ENCODE assay signal across 37 cellular contexts in genomic region chr13:54687173-54687572, GRCh38.
"Had no signal": no experiment of that assay in that cellular context is flagged by ENCODE, and none has a peak within 500 bp of the region (broad histone marks: within the 10 kb centered on the region; RNA-seq: fewer than 3 reads in every experiment).

No MANE protein-coding gene starts in this region.

- H3K27ac ChIP-seq: ascending aorta, KMS-11, Peyer's patch, VCaP had no signal

- H3K4me1 ChIP-seq: ascending aorta, Peyer's patch had no signal

- H3K4me2 ChIP-seq: KMS-11 had no signal

- ATAC-seq: activated CD8-positive, alpha-beta T cell treated with anti-CD3 and anti-CD28 coated beads for 36 hours; activated T-cell treated with anti-CD3 and anti-CD28 coated beads, Interleukin-2, amount 50 U/mL, for 72 hours; activated T-helper 17 cell treated with anti-CD3 and anti-CD28 coated beads, Interleukin-2, amount 50 U/mL, for 72 hours; Right ventricle myocardium inferior; SK-N-SH treated with all-trans-retinoic acid at 6 μM for 48 hours had no signal

- H3K27me3 ChIP-seq: ascending aorta, MG63, Peyer's patch had no signal

- DNase-seq: activated B cell treated with CpG ODN at 0.5 μM for 24 hours; activated CD4-positive, alpha-beta T cell treated with anti-CD3 and anti-CD28 coated beads for 4 hours; activated CD4-positive, alpha-beta T cell treated with anti-CD3 and anti-CD28 coated beads, Interleukin-2, amount 50 U/mL, for 4 hours; activated CD4-positive, CD25-positive, alpha-beta regulatory T cell treated with anti-CD3 and anti-CD28 coated beads, Interleukin-2, amount 50 U/mL, for 72 hours; activated CD8-positive, alpha-beta T cell treated with anti-CD3 and anti-CD28 coated beads for 36 hours; activated effector memory CD4-positive, alpha-beta T cell treated with anti-CD3 and anti-CD28 coated beads, Interleukin-2, amount 50 U/mL, for 16 hours; activated naive CD4-positive, alpha-beta T cell; activated naive CD4-positive, alpha-beta T cell treated with anti-CD3 and anti-CD28 coated beads, Interleukin-2, amount 50 U/mL, for 16 hours; activated naive CD8-positive, alpha-beta T cell treated with anti-CD3 and anti-CD28 coated beads for 36 hours; activated T-cell treated with anti-CD3 and anti-CD28 coated beads, Interleukin-2, amount 50 U/mL, for 1 hour; activated T-cell treated with anti-CD3 and anti-CD28 coated beads, Interleukin-2, amount 50 U/mL, for 72 hours; amniotic stem cell; caudate nucleus; cerebellar nuclear complex; MG63; NCI-H1048; NCI-H1105 treated with DMSO at 0.1 percent for 48 hours; NCI-H1436; NCI-H1694; NCI-H1930; NCI-H2081 treated with DMSO at 0.1 percent for 48 hours; NCI-H226; NCI-H446 treated with DMSO at 0.1 percent for 48 hours; NCI-H524 treated with DMSO at 0.1 percent for 48 hours; Peyer's patch; RPMI8226; SIG-M5; SW 1271; T-helper 1 cell; T-helper 2 cell; T-helper 9 cell had no signal

- H3K4me3 ChIP-seq: ascending aorta, MG63, Peyer's patch had no signal

- H3K36me3 ChIP-seq: ascending aorta, MG63, Peyer's patch had no signal

- H3K9me3 ChIP-seq: ascending aorta, MG63, Peyer's patch had no signal

- H3K9ac ChIP-seq: KMS-11 had no signal
